ENCODE assay signal across 8 cellular contexts in genomic region chr4:147481577-147482109, GRCh38. TPM values are rescaled to one million over a fixed set of nuclear protein-coding genes. Genes with fewer than 3 reads are reported as not detected.
DNase-seq lines count a peak whose midpoint lies in the region; ATAC-seq, FAIRE-seq and TF ChIP-seq lines count a peak whose summit lies in the region.

No MANE protein-coding gene starts in this region.

- peak overlapping the region; percentile 96 for H3K14ac ChIP-seq in IMR-90 (replicated peaks; ENCODE audit: low read depth, low read length)

- peak overlapping the region; percentile 59 for H3K4me3 Mint-ChIP-seq in endothelial cell (ENCODE audit: unreplicated experiment)

- H3K4me1 ChIP-seq in IMR-90 (ENCODE audit: control insufficient read depth, insufficient read depth, low read length) (peaks cover 9% of the 10 kb centered on the region), lower lobe of right lung (no peaks in the 10 kb centered on the region), thymus (ENCODE audit: control insufficient read depth, insufficient read depth, low read length) (no peaks in the 10 kb centered on the region), pancreas (no peaks in the 10 kb centered on the region)

- peaks cover 3% of the 10 kb centered on the region for H3K4me1 Mint-ChIP-seq in endothelial cell (ENCODE audit: unreplicated experiment)

- H2AK5ac ChIP-seq in IMR-90 (ENCODE audit: low read depth, low read length), result peak overlapping the region; percentile 70

- H3K56ac ChIP-seq in IMR-90 (ENCODE audit: extremely low read depth, insufficient read depth, low read length), result peak overlapping the region; percentile 61

- H4K8ac ChIP-seq in IMR-90 (ENCODE audit: low read depth in 2 of 2, low read length in 2 of 2), result peak overlapping the region; percentile 48 to 52; a peak in 3 of 4 replicates

- H3K79me1 ChIP-seq in IMR-90 (ENCODE audit: low read depth in 1 of 2, low read length in 2 of 2), result peaks cover 12 to 49% of the 10 kb centered on the region in 2 experiments; a peak in 3 of 4 replicates

- H3K27ac ChIP-seq in IMR-90 (ENCODE audit: insufficient read depth, low read length) (peak overlapping the region; percentile 70), lower lobe of right lung (peak overlapping the region; percentile 75), thymus (ENCODE audit: low read depth) (peak overlapping the region; percentile 60), pancreas (peak overlapping the region in 1 of 4 donors; percentile 8)

- intact Hi-C loops in IMR-90 (cut with micrococcal nuclease), result loop anchor here (1.0 to 5.0 kb wide), 6 partner anchors 37 to 369 kb away; no protein-coding TSS in a partner anchor
- intact Hi-C loops in lower lobe of right lung (cut with DNase I), result no loop called here
- intact Hi-C loops in pancreas (cut with DNase I), result no loop called here

- H3K4ac ChIP-seq in IMR-90 (ENCODE audit: low read depth, low read length), result peak overlapping the region; percentile 87

- H2AFZ ChIP-seq in IMR-90 (replicated peaks; ENCODE audit: low read length, poor library complexity), result peak overlapping the region; percentile 92

- H3K36me3 ChIP-seq in IMR-90 (ENCODE audit: control insufficient read depth, insufficient read depth, low read length), result peaks cover 3% of the 10 kb centered on the region; the same call in 1 of the 2 replicates
- H3K36me3 ChIP-seq in lower lobe of right lung, result no peaks in the 10 kb centered on the region
- H3K36me3 ChIP-seq in thymus (ENCODE audit: control insufficient read depth, insufficient read depth), result no peaks in the 10 kb centered on the region
- no peaks in the 10 kb centered on the region for H3K36me3 ChIP-seq in pancreas

- H3K4me3 ChIP-seq in IMR-90 (ENCODE audit: insufficient read depth, low read depth, low read length) (peak overlapping the region; percentile 69), lower lobe of right lung (peak overlapping the region; percentile 58), thymus (ENCODE audit: low read length) (peak overlapping the region; percentile 6), pancreas (peak overlapping the region in 2 of 4 donors; percentile 8 to 45)

- 0% methylated on average over 6 of the region's 13 CpGs; no CpG with 5 or more reads in 1 of the 2 experiments for WGBS in IMR-90 (ENCODE audit: extremely low coverage in 2 of 2, insufficient read length in 1 of 2), 2 experiments
- WGBS in thymus, result 10% methylated on average over 13 of the region's 13 CpGs
- 5% methylated on average over 13 of the region's 13 CpGs for WGBS in pancreas, 2 donors

- H3K23ac ChIP-seq in IMR-90 (ENCODE audit: low read depth, low read length), result peak overlapping the region; percentile 94

- H2BK15ac ChIP-seq in IMR-90 (ENCODE audit: low read depth, low read length), result peak overlapping the region; percentile 91; the same call in 2 of the 3 replicates

- H2AK9ac ChIP-seq in IMR-90 (replicated peaks; ENCODE audit: low read depth, low read length, poor library complexity), result peak overlapping the region; percentile 75

- DNase-seq in IMR-90 (no peak), endothelial cell (ENCODE audit: low spot score) (no peak), lower lobe of right lung (no peak), Kasumi-1 (lab: John Stamatoyannopoulos, UW) (no peak), pancreas (no peak)

- BruUV-seq in IMR-90 (replicated peaks; lab: Mats Ljungman, UMichigan), result no TSS peak

- no peaks in the 10 kb centered on the region for H3K9me3 Mint-ChIP-seq in endothelial cell (ENCODE audit: unreplicated experiment)

- no peak overlapping the region for H3K27ac Mint-ChIP-seq in endothelial cell (ENCODE audit: unreplicated experiment)

- no peak for TF ChIP-seq POLR2A in IMR-90 (IDR thresholded peaks at IDR 0.05; ENCODE audit: low read depth, low read length)

- FAIRE-seq in pancreas (lab: Jason Lieb, UNC), result no peak

- TF ChIP-seq CTCF in IMR-90 (conservative IDR thresholded peaks at IDR 0.05; ENCODE audit: low read depth, low read length) (no peak), endothelial cell (IDR thresholded peaks at IDR 0.05; ENCODE audit: unreplicated experiment) (no peak), lower lobe of right lung (IDR thresholded peaks at IDR 0.05) (no peak), pancreas (IDR thresholded peaks at IDR 0.05) (no peak)

- H2BK20ac ChIP-seq in IMR-90 (ENCODE audit: low read depth, low read length), result peak overlapping the region; percentile 71

- ATAC-seq in IMR-90 (ENCODE audit: low read depth) (peak; percentile 25), lower lobe of right lung (peak; percentile 46 to 47), HG02840 (IDR thresholded peaks at IDR 0.05; ENCODE audit: low FRiP score, unreplicated experiment) (no peak), pancreas (no peak), GM19324 (IDR thresholded peaks at IDR 0.05; ENCODE audit: low FRiP score, unreplicated experiment) (no peak)

- peaks cover 4% of the 10 kb centered on the region for H3K27me3 Mint-ChIP-seq in endothelial cell (ENCODE audit: unreplicated experiment)

- CTCF ChIA-PET in IMR-90 (lab: Yijun Ruan, JAX), result interaction anchor here (1.1 kb wide), 1 partner anchor 321 kb away, joined by 3 read pairs; no protein-coding TSS in a partner anchor

- in situ Hi-C loops in IMR-90 (cut with MboI; ENCODE audit: low sequenced_read_pairs), result no loop called here

- no peak for TF ChIP-seq RAD21 in IMR-90 (IDR thresholded peaks at IDR 0.05; ENCODE audit: low read length)

- H2BK120ac ChIP-seq in IMR-90 (ENCODE audit: low read depth, low read length), result peak overlapping the region; percentile 86

- H3K9me3 ChIP-seq in IMR-90 (ENCODE audit: control insufficient read depth, insufficient read depth, low read length) (no peaks in the 10 kb centered on the region), lower lobe of right lung (no peaks in the 10 kb centered on the region), thymus (ENCODE audit: control insufficient read depth) (no peaks in the 10 kb centered on the region), pancreas (no peaks in the 10 kb centered on the region)

- peak overlapping the region; percentile 77 for H3K4me2 ChIP-seq in IMR-90 (ENCODE audit: low read depth, low read length)

- H3K36me3 Mint-ChIP-seq in endothelial cell (ENCODE audit: low read depth, unreplicated experiment), result no peaks in the 10 kb centered on the region

- peaks cover 12% of the 10 kb centered on the region for H3K9me1 ChIP-seq in IMR-90 (ENCODE audit: insufficient read depth, low read length)

- no peak overlapping the region for H4K5ac ChIP-seq in IMR-90 (ENCODE audit: low read depth, low read length)

- dilution Hi-C loops in IMR-90 (cut with HindIII; ENCODE audit: low sequenced_read_pairs, unreplicated experiment), result no loop called here

- H3K27me3 ChIP-seq in IMR-90 (ENCODE audit: control insufficient read depth, insufficient read depth, low read length) (no peaks in the 10 kb centered on the region), lower lobe of right lung (ENCODE audit: low read depth) (peaks cover 16% of the 10 kb centered on the region), thymus (ENCODE audit: control insufficient read depth, insufficient read depth) (peaks cover 20% of the 10 kb centered on the region), pancreas (no peaks in the 10 kb centered on the region)

- peak overlapping the region; percentile 44 for H2BK5ac ChIP-seq in IMR-90 (ENCODE audit: low read depth, low read length, poor library complexity, severe bottlenecking)

- peak overlapping the region; percentile 83 for H4K91ac ChIP-seq in IMR-90 (ENCODE audit: insufficient read depth, low read depth, low read length)

- H3K9ac ChIP-seq in IMR-90 (ENCODE audit: low read depth, low read length), result peak overlapping the region; percentile 53

- H4K20me1 ChIP-seq in IMR-90 (ENCODE audit: insufficient read depth, low read length), result no peaks in the 10 kb centered on the region

- POLR2A ChIA-PET in IMR-90 (lab: Charles Lee; ENCODE audit: unreplicated experiment), result no interaction called here

- H3K18ac ChIP-seq in IMR-90 (ENCODE audit: low read depth, low read length), result peak overlapping the region; percentile 5

TF ChIP-seq in IMR-90, 13 proteins besides CTCF, POLR2A, EP300 and RAD21:
- TF ChIP-seq RFX5 (IDR thresholded peaks at IDR 0.05; ENCODE audit: low read depth, low read length), result no peak
- no peak for TF ChIP-seq FOS (IDR thresholded peaks at IDR 0.05; ENCODE audit: low read depth, low read length)
- TF ChIP-seq BHLHE40 (IDR thresholded peaks at IDR 0.05; ENCODE audit: low read depth, low read length), result peak; percentile 86
- no peak for TF ChIP-seq MAFK (IDR thresholded peaks at IDR 0.05; ENCODE audit: low read depth, low read length)
- 0 out of 2 replicates have a peak, but pooled peaks have one; percentile 1 for TF ChIP-seq MXI1 (IDR thresholded peaks at IDR 0.05; ENCODE audit: borderline replicate concordance, low read depth, low read length)
- TF ChIP-seq CHD1 (IDR thresholded peaks at IDR 0.05; ENCODE audit: low read depth, low read length), result no peak

RNA-seq across cellular contexts. Expression of gene EDNRA, which starts 0.7 kb away (rescaled TPM):
- total RNA-seq in IMR-90 (2012; rRNA removed) (6.5 and 7.8 TPM in 2 replicates), endothelial cell (ENCODE audit: unreplicated experiment) (0.23 TPM), lower lobe of right lung (25.7 TPM), pancreas (1 to 10 TPM in 2 of 6 donors, under 1 TPM in 4; 0.28 to 4.6 (median 0.53) TPM)
- polyA plus RNA-seq in IMR-90 (2012; rRNA removed) (3.8 TPM in 2 replicates), thymus (4.7 TPM), pancreas (under 1 TPM; 0.23 to 0.73 TPM)
- polyA plus RNA-seq in IMR-90 (2012; cell fraction: cytosol; rRNA removed), result 2.1 and 3.1 TPM in 2 replicates
- 0.92 and 5.8 TPM in 2 replicates for polyA plus RNA-seq in IMR-90 (2012; cell fraction: nucleus; rRNA removed; ENCODE audit: low replicate concordance)

Comparison
In these comparisons a context has a peak if more than half of its experiments do, and no peak if none do; other contexts are left out.
1. ATAC-seq: peak in IMR-90 (single experiment) and lower lobe of right lung (2 of 2); none in HG02840 (single experiment), pancreas (0 of 4) and GM19324 (single experiment).